9 cellular contexts compared by ENCODE assay signal in the genomic region with DNA sequence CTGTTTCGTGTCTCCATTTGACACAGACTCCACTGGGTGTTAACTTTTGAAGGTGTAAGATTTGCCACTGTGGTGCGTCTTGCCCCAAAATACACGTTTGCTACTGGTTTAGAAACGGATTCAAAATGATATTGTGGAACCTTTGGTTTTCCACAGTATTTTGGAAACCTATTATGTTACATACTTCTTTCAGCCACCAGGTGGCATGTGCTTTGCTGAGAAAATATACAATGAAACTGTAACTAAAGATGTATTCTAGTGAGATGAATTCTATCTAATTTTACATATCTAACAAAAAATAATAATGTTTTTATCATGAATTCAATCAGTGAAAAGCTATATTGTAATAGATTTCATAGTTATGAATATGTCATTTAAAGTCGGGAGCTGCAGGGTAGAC. TPM values are rescaled to one million over a fixed set of nuclear protein-coding genes. Genes with fewer than 3 reads are reported as not detected.
DNase-seq lines count a peak whose midpoint lies in the region; ATAC-seq and TF ChIP-seq lines count a peak whose summit lies in the region.
"Had no signal": no experiment of that assay in that cellular context is flagged by ENCODE, and none has a peak within 500 bp of the region (broad histone marks: within the 10 kb centered on the region; RNA-seq: fewer than 3 reads in every experiment).

No MANE protein-coding gene starts in this region.

- no peak overlapping the region for H2AFZ ChIP-seq in OCI-LY1 (ENCODE audit: low read length)

- no peak overlapping the region for H3K9ac ChIP-seq in OCI-LY1 (ENCODE audit: low read length)

- no peaks in the 10 kb centered on the region for H3K9me2 ChIP-seq in OCI-LY1 (ENCODE audit: low read depth, low read length)

- peaks cover 0 to 5% (median 0%) of the 10 kb centered on the region in 7 donors for H3K27me3 ChIP-seq in heart right ventricle
- H3K27me3 ChIP-seq in right cardiac atrium (ENCODE audit: control insufficient read depth, insufficient read depth): no peaks in the 10 kb centered on the region
- H3K27me3 ChIP-seq in OCI-LY1 (ENCODE audit: insufficient read depth, low read length): no peaks in the 10 kb centered on the region

- peak in 7 of 9 donors; percentile 33 to 57 (median 45) for TF ChIP-seq CTCF in heart right ventricle (IDR thresholded peaks at IDR 0.05)
- TF ChIP-seq CTCF in OCI-LY1 (IDR thresholded peaks at IDR 0.05; ENCODE audit: low read length): peak; percentile 26
- peak; percentile 65 for TF ChIP-seq CTCF in fibroblast of mammary gland (conservative IDR thresholded peaks at IDR 0.05; ENCODE audit: control insufficient read depth, insufficient read depth, low read depth, low read length)

- H3K9me3 ChIP-seq in heart right ventricle (no peaks in the 10 kb centered on the region), right cardiac atrium (ENCODE audit: control insufficient read depth, low read length) (no peaks in the 10 kb centered on the region), OCI-LY1 (ENCODE audit: low read length) (no peaks in the 10 kb centered on the region)

- no peaks in the 10 kb centered on the region for H3K4me1 ChIP-seq in heart right ventricle
- no peaks in the 10 kb centered on the region for H3K4me1 ChIP-seq in right cardiac atrium (ENCODE audit: control insufficient read depth, insufficient read depth, low read length)
- no peaks in the 10 kb centered on the region for H3K4me1 ChIP-seq in OCI-LY1 (ENCODE audit: insufficient read depth, low read length, severe bottlenecking)

- H3K4me3 ChIP-seq in heart right ventricle (no peak overlapping the region), right cardiac atrium (ENCODE audit: low read length) (no peak overlapping the region), OCI-LY1 (ENCODE audit: low read depth, low read length, poor library complexity, severe bottlenecking) (no peak overlapping the region), fibroblast of mammary gland (ENCODE audit: control insufficient read depth, low read depth, low read length) (no peak overlapping the region)

- ATAC-seq in heart right ventricle (no peak), right cardiac atrium (no peak), HG03159 (IDR thresholded peaks at IDR 0.05; ENCODE audit: unreplicated experiment) (no peak), HG03280 (IDR thresholded peaks at IDR 0.05; ENCODE audit: unreplicated experiment) (no peak)

- intact Hi-C loops in heart right ventricle (cut with DNase I) (loop anchor here in 2 of 10 donors (10.0 kb wide), 1 partner anchor 1530 kb away; no protein-coding TSS in a partner anchor), right cardiac atrium (cut with DNase I) (no loop called here)

- no peaks in the 10 kb centered on the region for H3F3A ChIP-seq in OCI-LY1 (ENCODE audit: insufficient read depth, low read length)

- H3K4me2 ChIP-seq in OCI-LY1 (ENCODE audit: low read length): no peak overlapping the region

- H4K20me1 ChIP-seq in OCI-LY1 (ENCODE audit: insufficient read depth, low read length): no peaks in the 10 kb centered on the region

- WGBS in heart right ventricle, 2 donors: 38% methylated on average over 5 of the region's 5 CpGs
- WGBS in right cardiac atrium: 34% methylated on average over 5 of the region's 5 CpGs

- no peak overlapping the region for H3K27ac ChIP-seq in heart right ventricle
- no peak overlapping the region for H3K27ac ChIP-seq in right cardiac atrium (ENCODE audit: low read length)
- no peak overlapping the region for H3K27ac ChIP-seq in OCI-LY1 (ENCODE audit: low read depth, low read length, poor library complexity, severe bottlenecking)

- H3K79me2 ChIP-seq in OCI-LY1 (ENCODE audit: insufficient read depth, low read length): no peaks in the 10 kb centered on the region

- no peaks in the 10 kb centered on the region for H3K36me3 ChIP-seq in heart right ventricle
- no peaks in the 10 kb centered on the region for H3K36me3 ChIP-seq in OCI-LY1 (ENCODE audit: insufficient read depth, low read length)

- no peak for DNase-seq in heart right ventricle
- DNase-seq in right cardiac atrium: no peak
- DNase-seq in fibroblast of mammary gland (ENCODE audit: low read depth): peak; percentile 24
- DNase-seq in midbrain (lab: John Stamatoyannopoulos, UW): no peak
- no peak for DNase-seq in NCI-H1048 (lab: John Stamatoyannopoulos, UW)

RNA-seq across cellular contexts. Expression of a gene that starts 28.4 kb away (rescaled TPM):
- total RNA-seq in heart right ventricle (10 to 100 TPM in 1 of 10 donors, 1 to 10 TPM in 3, under 1 TPM in 6; 0.28 to 15.6 (median 0.81) TPM), right cardiac atrium (1 to 10 TPM; 1.0 to 1.5 (median 1.1) TPM)
- polyA plus RNA-seq in heart right ventricle (under 1 TPM; 0.16 to 0.22 TPM), right cardiac atrium (0.38 TPM)

RNA-seq across cellular contexts. Expression of a gene that starts 56.2 kb away (rescaled TPM):
- total RNA-seq in heart right ventricle (not detected), right cardiac atrium (not detected)
- polyA plus RNA-seq in heart right ventricle (not detected), right cardiac atrium (not detected)
- total RNA-seq: urinary bladder had no signal
- polyA plus RNA-seq: urinary bladder had no signal
